In genomic region chr2:159441182-159441581, GRCh38 we compare ENCODE assay signal across 27 cellular contexts.
"Had no signal": no experiment of that assay in that cellular context is flagged by ENCODE, and none has a peak within 500 bp of the region (broad histone marks: within the 10 kb centered on the region; RNA-seq: fewer than 3 reads in every experiment).

No MANE protein-coding gene starts in this region.

- H2AFZ ChIP-seq: neural progenitor cell, parathyroid adenoma had no signal

- H3K4me3 Mint-ChIP-seq: memory B cell; mesothelial cell of epicardium; naive thymus-derived CD4-positive, alpha-beta T cell; nephron; neural progenitor cell; stimulated activated memory B cell treated with anti-CD40 and anti-IgM and Interleukin-4, amounts not matched to agents 10 μg/mL and 1 μg/mL and 100 μg/mL, for 72 hours; type B pancreatic cell had no signal

- H3K27me3 ChIP-seq: esophagus squamous epithelium, neural progenitor cell, sigmoid colon, spleen, testis, tibial artery had no signal

- H3K4me1 ChIP-seq: esophagus squamous epithelium, neural progenitor cell, parathyroid adenoma, spleen, testis, tibial artery had no signal

- ATAC-seq: mucosa of descending colon; naive thymus-derived CD4-positive, alpha-beta T cell; stimulated activated memory B cell treated with anti-CD40 and anti-IgM and Interleukin-4, amounts not matched to agents 10 μg/mL and 1 μg/mL and 100 μg/mL, for 72 hours; stimulated activated naive CD8-positive, alpha-beta T cell treated with anti-CD3 and anti-CD28 coated beads, Interleukin-15, Interleukin-2, amounts not matched to agents 100 U/mL and 50 U/mL, for 24 hours had no signal

- H3K9me3 ChIP-seq: esophagus squamous epithelium, mucosa of descending colon, sigmoid colon, spleen, testis, tibial artery had no signal

- H3K9ac ChIP-seq: neural progenitor cell, parathyroid adenoma had no signal

- DNase-seq: dermis blood vessel endothelial cell; effector memory CD4-positive, alpha-beta T cell; erythroblast; esophagus squamous epithelium; foreskin melanocyte; glutamatergic neuron; kidney; mucosa of descending colon; naive thymus-derived CD4-positive, alpha-beta T cell; sigmoid colon; spleen; stimulated activated CD4-positive, alpha-beta T cell treated with anti-CD3 and anti-CD28 coated beads, Interleukin-4, amount 100 ng/mL, for 4 hours; stimulated activated naive CD8-positive, alpha-beta T cell treated with anti-CD3 and anti-CD28 coated beads, Interleukin-15, Interleukin-2, amounts not matched to agents 100 U/mL and 50 U/mL, for 24 hours; substantia nigra; testis; tibial artery had no signal

- H3K27me3 Mint-ChIP-seq: memory B cell; naive thymus-derived CD4-positive, alpha-beta T cell; progenitor cell of endocrine pancreas; stimulated activated memory B cell treated with anti-CD40 and anti-IgM and Interleukin-4, amounts not matched to agents 10 μg/mL and 1 μg/mL and 100 μg/mL, for 72 hours; type B pancreatic cell had no signal

- H3K4me3 ChIP-seq: coronary artery, esophagus squamous epithelium, lung, mucosa of descending colon, neural progenitor cell, sigmoid colon, skin epidermis, spleen, testis, tibial artery had no signal

- H3K27ac ChIP-seq: coronary artery, esophagus squamous epithelium, neural progenitor cell, parathyroid adenoma, sigmoid colon, skin epidermis, spleen, testis, tibial artery had no signal

- H3K9me3 Mint-ChIP-seq: memory B cell; mesothelial cell of epicardium; nephron; neural progenitor cell; stimulated activated memory B cell treated with anti-CD40 and anti-IgM and Interleukin-4, amounts not matched to agents 10 μg/mL and 1 μg/mL and 100 μg/mL, for 72 hours; type B pancreatic cell had no signal

- H3K4me2 ChIP-seq: neural progenitor cell had no signal

- H3K27ac Mint-ChIP-seq: memory B cell; mesothelial cell of epicardium; naive thymus-derived CD4-positive, alpha-beta T cell; nephron; neural progenitor cell; progenitor cell of endocrine pancreas; stimulated activated memory B cell treated with anti-CD40 and anti-IgM and Interleukin-4, amounts not matched to agents 10 μg/mL and 1 μg/mL and 100 μg/mL, for 72 hours; type B pancreatic cell had no signal

- H3K4me1 Mint-ChIP-seq: memory B cell; mesothelial cell of epicardium; nephron; neural progenitor cell; stimulated activated memory B cell treated with anti-CD40 and anti-IgM and Interleukin-4, amounts not matched to agents 10 μg/mL and 1 μg/mL and 100 μg/mL, for 72 hours had no signal
